31 cellular contexts compared by ENCODE assay signal in genomic region chr3:53065841-53066480, GRCh38. TPM values are rescaled to one million over a fixed set of nuclear protein-coding genes. Genes with fewer than 3 reads are reported as not detected.
DNase-seq lines count a peak whose midpoint lies in the region; TF ChIP-seq lines count a peak whose summit lies in the region.
"Had no signal": no experiment of that assay in that cellular context is flagged by ENCODE, and none has a peak within 500 bp of the region (broad histone marks: within the 10 kb centered on the region; RNA-seq: fewer than 3 reads in every experiment).

No MANE protein-coding gene starts in this region.

- in situ Hi-C loops in HAP-1 (cut with MboI; ENCODE audit: low sequenced_read_pairs): no loop called here

- no peaks in the 10 kb centered on the region; the same call in 1 of the 2 replicates for H3K4me1 ChIP-seq in HAP-1
- H3K4me1 ChIP-seq: A549, left ventricle myocardium inferior, parathyroid adenoma, uterus had no signal

- peaks cover 39% of the 10 kb centered on the region for H3K27me3 Mint-ChIP-seq in mesothelial cell of epicardium (ENCODE audit: low read depth)
- H3K27me3 Mint-ChIP-seq: stimulated activated naive CD8-positive, alpha-beta T cell treated with anti-CD3 and anti-CD28 coated beads, Interleukin-15, Interleukin-2, amounts not matched to agents 100 ng/mL and 50 ng/mL, for 24 hours had no signal

- H3K4me1 Mint-ChIP-seq in mesothelial cell of epicardium: no peaks in the 10 kb centered on the region
- H3K4me1 Mint-ChIP-seq: activated CD4-positive, alpha-beta T cell treated with anti-CD3 and anti-CD28 coated beads for 36 hours; central memory CD8-positive, alpha-beta T cell; endodermal cell; neural crest cell had no signal

- intact Hi-C loops in posterior cingulate gyrus (cut with DNase I): no loop called here

- H3K9me3 ChIP-seq in HAP-1: no peaks in the 10 kb centered on the region
- H3K9me3 ChIP-seq: A549, left ventricle myocardium inferior, MG63, thoracic aorta, uterus had no signal

- H3K9me3 Mint-ChIP-seq in mesothelial cell of epicardium: no peaks in the 10 kb centered on the region
- H3K9me3 Mint-ChIP-seq: activated CD8-positive, alpha-beta T cell treated with anti-CD3 and anti-CD28 coated beads for 36 hours; central memory CD8-positive, alpha-beta T cell; endodermal cell; GM23338; neural crest cell; stimulated activated naive CD8-positive, alpha-beta T cell treated with anti-CD3 and anti-CD28 coated beads, Interleukin-15, Interleukin-2, amounts not matched to agents 100 ng/mL and 50 ng/mL, for 24 hours had no signal

- peaks cover 20% of the 10 kb centered on the region; the same call in 1 of the 2 replicates for H3K27me3 ChIP-seq in HAP-1 (ENCODE audit: low read depth)
- H3K27me3 ChIP-seq: MG63, uterus had no signal

- no peaks in the 10 kb centered on the region for H3K36me3 Mint-ChIP-seq in mesothelial cell of epicardium

- TF ChIP-seq CTCF in mesothelial cell of epicardium (IDR thresholded peaks at IDR 0.05; ENCODE audit: unreplicated experiment): no peak

- H3K4me3 Mint-ChIP-seq in mesothelial cell of epicardium: no peak overlapping the region
- H3K4me3 Mint-ChIP-seq: activated CD4-positive, alpha-beta T cell treated with anti-CD3 and anti-CD28 coated beads for 36 hours; activated CD8-positive, alpha-beta T cell treated with anti-CD3 and anti-CD28 coated beads for 36 hours; central memory CD8-positive, alpha-beta T cell; endodermal cell; GM23338; neural crest cell; stimulated activated naive CD8-positive, alpha-beta T cell treated with anti-CD3 and anti-CD28 coated beads, Interleukin-15, Interleukin-2, amounts not matched to agents 100 ng/mL and 50 ng/mL, for 24 hours had no signal

- H3K27ac Mint-ChIP-seq in mesothelial cell of epicardium: no peak overlapping the region
- H3K27ac Mint-ChIP-seq: activated CD4-positive, alpha-beta T cell treated with anti-CD3 and anti-CD28 coated beads for 36 hours; activated CD8-positive, alpha-beta T cell treated with anti-CD3 and anti-CD28 coated beads for 36 hours; endodermal cell; GM23338; stimulated activated naive CD8-positive, alpha-beta T cell treated with anti-CD3 and anti-CD28 coated beads, Interleukin-15, Interleukin-2, amounts not matched to agents 100 ng/mL and 50 ng/mL, for 24 hours had no signal

- DNase-seq in NCI-H2107 treated with DMSO at 0.1 percent for 48 hours (lab: John Stamatoyannopoulos, UW; ENCODE audit: unreplicated experiment) (peak; percentile 63), NCI-H2107 (lab: John Stamatoyannopoulos, UW) (no peak), COR-L47 (lab: John Stamatoyannopoulos, UW) (peak; percentile 81), NCI-H748 (lab: John Stamatoyannopoulos, UW; ENCODE audit: unreplicated experiment) (peak; percentile 61), islet precursor cell (peak; percentile 29), HAP-1 (ENCODE audit: low spot score in 2 of 2) (no peak), posterior cingulate gyrus (no peak), mesothelial cell of epicardium (ENCODE audit: low spot score in 2 of 2, unreplicated experiment in 2 of 2) (no peak)
- DNase-seq: activated CD4-positive, alpha-beta T cell treated with anti-CD3 and anti-CD28 coated beads for 36 hours; activated CD8-positive, alpha-beta T cell treated with anti-CD3 and anti-CD28 coated beads for 36 hours; activated gamma-delta T cell; dermis blood vessel endothelial cell; EL; endodermal cell; foreskin fibroblast; left ventricle myocardium inferior; mesenchymal stem cell; MG63; NCI-H2081 treated with DMSO at 0.1 percent for 48 hours; NCI-H510A; PC-9; stimulated activated CD8-positive, alpha-beta memory T cell treated with anti-CD3 and anti-CD28 coated beads, Interleukin-4, amount 100 ng/mL, for 48 hours; T-helper 2 cell; uterus had no signal

- no peaks in the 10 kb centered on the region for H3K36me3 ChIP-seq in HAP-1 (replicated peaks)
- H3K36me3 ChIP-seq: left ventricle myocardium inferior, MG63, thoracic aorta, uterus had no signal

- H3K4me3 ChIP-seq in HAP-1: no peak overlapping the region
- H3K4me3 ChIP-seq: A549, GM23338, left ventricle myocardium inferior, MG63, PC-9, thoracic aorta, uterus had no signal

RNA-seq across cellular contexts. Expression of gene SFMBT1, which starts 20.1 kb away (rescaled TPM):
- total RNA-seq in mesothelial cell of epicardium: 4.1 to 5.4 TPM (median 4.4 TPM) in 3 replicates

Comparison
In these comparisons a context has a peak if more than half of its experiments do, and no peak if none do; other contexts are left out.
1. DNase-seq: peak in NCI-H2107 treated with DMSO at 0.1 percent for 48 hours (single experiment), COR-L47 (single experiment), NCI-H748 (single experiment) and islet precursor cell (single experiment); none in NCI-H2107 (single experiment), HAP-1 (0 of 2), posterior cingulate gyrus (0 of 10) and mesothelial cell of epicardium (0 of 2).